In genomic region chr11:46452918-46453517, GRCh38 we compare ENCODE assay signal across 20 cellular contexts.
"Had no signal": no experiment of that assay in that cellular context is flagged by ENCODE, and none has a peak within 500 bp of the region (broad histone marks: within the 10 kb centered on the region; RNA-seq: fewer than 3 reads in every experiment).

No MANE protein-coding gene starts in this region.

- H3K27me3 ChIP-seq: colonic mucosa, neutrophil, sigmoid colon, testis, tibial nerve, upper lobe of right lung, vagina had no signal

- H3K27ac ChIP-seq: colonic mucosa, neutrophil, psoas muscle, sigmoid colon, testis, tibial nerve, upper lobe of right lung, vagina had no signal

- DNase-seq: colonic mucosa; dermis blood vessel endothelial cell; foreskin melanocyte; head of caudate nucleus; hippocampal formation; islet precursor cell; mammary epithelial cell; mucosa of descending colon; naive thymus-derived CD8-positive, alpha-beta T cell; psoas muscle; retina; sigmoid colon; stimulated activated CD4-positive, alpha-beta T cell treated with anti-CD3 and anti-CD28 coated beads, Interleukin-4, amount 100 ng/mL, for 24 hours; stimulated activated naive B cell treated with anti-CD40 and anti-IgM and Interleukin-4, amounts not matched to agents 10 μg/mL and 1 μg/mL and 100 μg/mL, for 72 hours; stimulated activated naive CD8-positive, alpha-beta T cell treated with anti-CD3 and anti-CD28 coated beads, Interleukin-15, amount 100 ng/mL, for 72 hours; testis; upper lobe of right lung had no signal

- H3K4me3 ChIP-seq: colonic mucosa, mucosa of descending colon, psoas muscle, sigmoid colon, testis, tibial nerve, upper lobe of right lung, vagina had no signal

- H3K36me3 ChIP-seq: colonic mucosa, neutrophil, sigmoid colon, tibial nerve, upper lobe of right lung, vagina had no signal

- H3K4me1 ChIP-seq: colonic mucosa, testis had no signal

- H3K9me3 ChIP-seq: colonic mucosa, mucosa of descending colon, neutrophil, psoas muscle, sigmoid colon, testis, tibial nerve, upper lobe of right lung, vagina had no signal
